9 cellular contexts compared by ENCODE assay signal in genomic region chr15:52652286-52652685, GRCh38. TPM values are rescaled to one million over a fixed set of nuclear protein-coding genes. Genes with fewer than 3 reads are reported as not detected.
DNase-seq lines count a peak whose midpoint lies in the region; ATAC-seq, FAIRE-seq and TF ChIP-seq lines count a peak whose summit lies in the region.
"Had no signal": no experiment of that assay in that cellular context is flagged by ENCODE, and none has a peak within 500 bp of the region (broad histone marks: within the 10 kb centered on the region; RNA-seq: fewer than 3 reads in every experiment).

No MANE protein-coding gene starts in this region.

- peak overlapping the region in 1 of 3 experiments; percentile 56; a peak in 1 of 6 replicates for H3K4me3 ChIP-seq in HepG2 (replicated peaks in 1 of 3; ENCODE audit: insufficient read depth in 1 of 3, low read depth in 2 of 3, low read length in 3 of 3)
- no peak overlapping the region for H3K4me3 ChIP-seq in right lobe of liver
- H3K4me3 ChIP-seq in GM12878: no peak overlapping the region
- H3K4me3 ChIP-seq in muscle layer of colon (ENCODE audit: low read depth in 1 of 2, low read length in 2 of 2): peak overlapping the region in 1 of 2 donors; percentile 29
- H3K4me3 ChIP-seq in vagina: no peak overlapping the region

- ATAC-seq in HepG2: no peak; the same call in 2 of the 3 replicates
- ATAC-seq in right lobe of liver: no peak
- no peak for ATAC-seq in GM12878
- ATAC-seq in GM18861 (IDR thresholded peaks at IDR 0.05; ENCODE audit: unreplicated experiment): no peak

- H3K9ac ChIP-seq in HepG2 (ENCODE audit: insufficient read depth, low read depth, low read length) (0 out of 2 replicates have a peak overlapping the region, but pooled peaks have one; percentile 55), GM12878 (ENCODE audit: control insufficient read depth, insufficient read depth, low read length) (no peak overlapping the region), muscle layer of colon (ENCODE audit: low read length) (peak overlapping the region; percentile 21)

- no peak overlapping the region for H2AFZ ChIP-seq in HepG2 (ENCODE audit: low read length)
- no peak overlapping the region for H2AFZ ChIP-seq in GM12878 (ENCODE audit: control insufficient read depth, low read depth, low read length)

- intact Hi-C loops in HepG2 (cut with micrococcal nuclease; ENCODE audit: unreplicated experiment) (loop anchor here (1.0 to 5.0 kb wide), 3 partner anchors 26 to 681 kb away; partner anchors contain the start of gene LEO1), right lobe of liver (cut with DNase I) (no loop called here), GM12878 (cut with micrococcal nuclease; ENCODE audit: unreplicated experiment) (no loop called here), vagina (cut with DNase I) (no loop called here)

- no peak for FAIRE-seq in HepG2 (lab: Jason Lieb, UNC)
- peak; percentile 18 for FAIRE-seq in GM12878 (lab: Jason Lieb, UNC)

- CTCF ChIA-PET in HepG2 (lab: Yijun Ruan, JAX; ENCODE audit: low intra/inter-chr PET ratio, low total read pairs) (no interaction called here), GM12878 (lab: Yijun Ruan, JAX) (interaction anchor here (1.2 kb wide), 1 partner anchor 128 kb away, joined by 3 read pairs; no protein-coding TSS in a partner anchor)

- peaks cover 17% of the 10 kb centered on the region for H3K4me1 ChIP-seq in HepG2 (ENCODE audit: insufficient read depth, low read length)
- peaks cover 0 to 62% (median 7%) of the 10 kb centered on the region in 4 donors for H3K4me1 ChIP-seq in right lobe of liver
- no peaks in the 10 kb centered on the region for H3K4me1 ChIP-seq in GM12878 (ENCODE audit: control insufficient read depth, insufficient read depth, low read length)
- H3K4me1 ChIP-seq in muscle layer of colon (ENCODE audit: insufficient read depth, low read length): peaks cover 31% of the 10 kb centered on the region
- H3K4me1 ChIP-seq in vagina: peaks cover 44% of the 10 kb centered on the region
- H3K4me1 ChIP-seq: Caco-2 had no signal

- no TSS peak for BruUV-seq in HepG2 (replicated peaks; lab: Mats Ljungman, UMichigan)
- BruUV-seq in GM12878 (replicated peaks; lab: Mats Ljungman, UMichigan): no TSS peak

- TF ChIP-seq CTCF in HepG2 (CRISPR knock-in tag; IDR thresholded peaks at IDR 0.05): no peak
- no peak for TF ChIP-seq CTCF in right lobe of liver (IDR thresholded peaks at IDR 0.05)
- TF ChIP-seq CTCF in GM12878 (IDR thresholded peaks at IDR 0.05 in 2 of 3, conservative IDR thresholded peaks at IDR 0.05 in 1 of 3; ENCODE audit: control insufficient read depth in 2 of 3, extremely low read depth in 1 of 3, insufficient read depth in 1 of 3, low read depth in 3 of 3, low read length in 3 of 3): no peak
- TF ChIP-seq CTCF in vagina (IDR thresholded peaks at IDR 0.05): no peak

- no peak for TF ChIP-seq POLR2A in HepG2 (IDR thresholded peaks at IDR 0.05; ENCODE audit: insufficient read depth in 1 of 2, low read depth in 2 of 2, low read length in 2 of 2)
- TF ChIP-seq POLR2A in right lobe of liver (IDR thresholded peaks at IDR 0.05): no peak
- TF ChIP-seq POLR2A in GM12878 (IDR thresholded peaks at IDR 0.05; ENCODE audit: low read depth, low read length): no peak
- no peak for TF ChIP-seq POLR2A in vagina (IDR thresholded peaks at IDR 0.05)

- DNase-seq in HepG2 (ENCODE audit: low spot score) (no peak), right lobe of liver (no peak), GM12878 (ENCODE audit: low read depth, low spot score) (no peak), vagina (ENCODE audit: extremely low spot score in 2 of 2) (no peak), SIG-M5 (lab: John Stamatoyannopoulos, UW) (no peak)
- DNase-seq in activated effector memory CD4-positive, alpha-beta T cell treated with anti-CD3 and anti-CD28 coated beads, Interleukin-2, amount 50 U/mL, for 16 hours: no peak
- DNase-seq: Caco-2 had no signal

- no peaks in the 10 kb centered on the region for H3K9me3 ChIP-seq in HepG2 (ENCODE audit: low read length)
- H3K9me3 ChIP-seq in right lobe of liver: no peaks in the 10 kb centered on the region
- H3K9me3 ChIP-seq in GM12878 (replicated peaks; ENCODE audit: control insufficient read depth, insufficient read depth, low read length): no peaks in the 10 kb centered on the region
- no peaks in the 10 kb centered on the region for H3K9me3 ChIP-seq in muscle layer of colon (ENCODE audit: low read length)
- no peaks in the 10 kb centered on the region for H3K9me3 ChIP-seq in vagina
- H3K9me3 ChIP-seq: Caco-2 had no signal

- H3K36me3 ChIP-seq in HepG2 (replicated peaks in 1 of 2; ENCODE audit: control insufficient read depth in 1 of 2, insufficient read depth in 2 of 2, low read length in 2 of 2): no peaks in the 10 kb centered on the region
- H3K36me3 ChIP-seq in right lobe of liver: peaks cover 0 to 4% (median 0%) of the 10 kb centered on the region in 4 donors
- H3K36me3 ChIP-seq in GM12878 (ENCODE audit: control insufficient read depth in 2 of 2, insufficient read depth in 2 of 2, low read length in 1 of 2): peaks cover 0 to 13% of the 10 kb centered on the region in 2 experiments; a peak in 1 of 4 replicates
- H3K36me3 ChIP-seq in muscle layer of colon (ENCODE audit: insufficient read depth, low read length): no peaks in the 10 kb centered on the region
- H3K36me3 ChIP-seq in vagina: no peaks in the 10 kb centered on the region

- POLR2A ChIA-PET in HepG2 (lab: Yijun Ruan, JAX) (interaction anchor here (1.2 kb wide), 2 partner anchors 10 to 81 kb away, joined by 4 to 5 read pairs; no protein-coding TSS in a partner anchor), GM12878 (lab: Charles Lee) (interaction anchor here (1.0 kb wide), 1 partner anchor 12 kb away, joined by 3 read pairs; no protein-coding TSS in a partner anchor)

- in situ Hi-C loops in HepG2 (cut with HindIII; ENCODE audit: extremely low pct_ligation_motif_present, low pct_unique_long_range_greater_than_20kb) (no loop called here), GM12878 (cut with MboI) (no loop called here)

- RAD21 ChIA-PET in GM12878 (lab: Charles Lee; ENCODE audit: unreplicated experiment): no interaction called here

- H3K27ac ChIP-seq in HepG2 (ENCODE audit: extremely low read length, insufficient read depth, low read length): peak overlapping the region; percentile 56
- H3K27ac ChIP-seq in right lobe of liver: peak overlapping the region in 1 of 3 donors; percentile 14
- no peak overlapping the region for H3K27ac ChIP-seq in GM12878 (ENCODE audit: control insufficient read depth, insufficient read depth)
- H3K27ac ChIP-seq in muscle layer of colon (ENCODE audit: low read depth, low read length): peak overlapping the region; percentile 27
- peak overlapping the region; percentile 76 for H3K27ac ChIP-seq in vagina

- no peaks in the 10 kb centered on the region for H4K20me1 ChIP-seq in HepG2 (ENCODE audit: insufficient read depth, low read length)
- H4K20me1 ChIP-seq in GM12878 (ENCODE audit: control insufficient read depth, insufficient read depth): no peaks in the 10 kb centered on the region

- no peak for TF ChIP-seq EP300 in HepG2 (IDR thresholded peaks at IDR 0.05; ENCODE audit: low read depth in 2 of 2, low read length in 2 of 2)
- no peak for TF ChIP-seq EP300 in HepG2 (CRISPR knock-in tag; IDR thresholded peaks at IDR 0.05; ENCODE audit: borderline replicate concordance)
- TF ChIP-seq EP300 in GM12878 (IDR thresholded peaks at IDR 0.05; ENCODE audit: borderline replicate concordance in 1 of 2, control insufficient read depth in 1 of 2, low read depth in 2 of 2, low read length in 2 of 2): no peak

- H3K27me3 ChIP-seq in HepG2 (ENCODE audit: control insufficient read depth in 1 of 2, insufficient read depth in 2 of 2, low read length in 2 of 2) (no peaks in the 10 kb centered on the region), right lobe of liver (no peaks in the 10 kb centered on the region), GM12878 (replicated peaks in 1 of 2; ENCODE audit: control insufficient read depth in 2 of 2, insufficient read depth in 2 of 2, low read length in 1 of 2) (no peaks in the 10 kb centered on the region), muscle layer of colon (ENCODE audit: control insufficient read depth in 1 of 2, insufficient read depth in 2 of 2, low read length in 2 of 2) (no peaks in the 10 kb centered on the region), vagina (no peaks in the 10 kb centered on the region)

- SMC1A ChIA-PET in GM12878 (lab: Charles Lee; ENCODE audit: uncharacterized antibody, unreplicated experiment): interaction anchor here (0.7 to 2.1 kb wide), 4 partner anchors 11 to 378 kb away, joined by 3 to 4 read pairs (median 3); no protein-coding TSS in a partner anchor

- 11% methylated on average over 1 of the region's 1 CpG for WGBS in HepG2 (ENCODE audit: low lambda C conversion rate)
- WGBS in right lobe of liver (ENCODE audit: insufficient coverage, low coverage, low lambda C conversion rate, missing lambda C conversion rate): 13% methylated on average over 1 of the region's 1 CpG
- 100% methylated on average over 1 of the region's 1 CpG for WGBS in GM12878 (ENCODE audit: insufficient coverage, insufficient replicate concordance, low lambda C conversion rate, missing lambda C conversion rate)

- TF ChIP-seq RAD21 in HepG2 (CRISPR knock-in tag; IDR thresholded peaks at IDR 0.05) (no peak), GM12878 (IDR thresholded peaks at IDR 0.05; ENCODE audit: insufficient read depth, low read depth, low read length) (no peak)

- H3K79me2 ChIP-seq in HepG2 (ENCODE audit: insufficient read depth, low read length) (no peaks in the 10 kb centered on the region), GM12878 (ENCODE audit: control insufficient read depth, insufficient read depth, low read length) (no peaks in the 10 kb centered on the region)

- H3K4me2 ChIP-seq in HepG2 (ENCODE audit: low read depth, low read length) (peak overlapping the region; percentile 71), GM12878 (ENCODE audit: control insufficient read depth, insufficient read depth) (no peak overlapping the region)

RNA-seq across cellular contexts. Expression of gene ATOSA, which starts 26.9 kb away (rescaled TPM):
- 5.5 and 6.6 TPM in 2 replicates for total RNA-seq in HepG2 (2016; rRNA removed; fragmentation: Illumina TruSeq; extraction: Trizol)
- total RNA-seq in HepG2 (2016; cell fraction: cytosol; rRNA removed; fragmentation: Illumina TruSeq; extraction: Trizol; ENCODE audit: low read depth): 2.3 and 2.7 TPM in 2 replicates
- total RNA-seq in HepG2 (2016; cell fraction: insoluble cytoplasmic fraction; rRNA removed; fragmentation: Illumina TruSeq; extraction: Trizol): 6.3 and 6.6 TPM in 2 replicates
- total RNA-seq in HepG2 (2016; cell fraction: membrane; rRNA removed; fragmentation: Illumina TruSeq; extraction: Trizol): 2.8 and 3.8 TPM in 2 replicates
- total RNA-seq in HepG2 (2016; cell fraction: nucleus; rRNA removed; fragmentation: Illumina TruSeq; extraction: Trizol): 20.3 and 22.5 TPM in 2 replicates
- 15.2 and 16.3 TPM in 2 replicates for polyA plus RNA-seq in HepG2 (2011; rRNA removed)
- 2.8 and 6.1 TPM in 2 replicates for polyA plus RNA-seq in HepG2 (2011; cell fraction: cytosol; rRNA removed)
- polyA plus RNA-seq in HepG2 (2011; cell fraction: nucleus; rRNA removed): 26.4 and 35.0 TPM in 2 replicates
- 10.2 and 13.6 TPM in 2 replicates for polyA plus RNA-seq in HepG2 (2012)
- polyA plus RNA-seq in HepG2 (2016; cell fraction: cytosol; fragmentation: Illumina TruSeq; extraction: Trizol; ENCODE audit: low read depth): 0.59 and 0.75 TPM in 2 replicates
- polyA plus RNA-seq in HepG2 (2016; cell fraction: insoluble cytoplasmic fraction; fragmentation: Illumina TruSeq; extraction: Trizol; ENCODE audit: low read depth): 6.0 TPM in 2 replicates
- 0.95 and 1.4 TPM in 2 replicates for polyA plus RNA-seq in HepG2 (2016; cell fraction: membrane; fragmentation: Illumina TruSeq; extraction: Trizol; ENCODE audit: low read depth)
- 28.7 and 35.9 TPM in 2 replicates for polyA plus RNA-seq in HepG2 (2016; cell fraction: nucleus; fragmentation: Illumina TruSeq; extraction: Trizol; ENCODE audit: insufficient read depth, low read depth)
- polyA minus RNA-seq in HepG2 (2011; rRNA and poly(A)+ RNA removed; ENCODE audit: low replicate concordance): 13.2 and 17.2 TPM in 2 replicates
- 5.5 and 12.6 TPM in 2 replicates for polyA minus RNA-seq in HepG2 (2011; cell fraction: cytosol; rRNA and poly(A)+ RNA removed)
- polyA minus RNA-seq in HepG2 (2011; cell fraction: nucleus; rRNA and poly(A)+ RNA removed): 70.6 and 77.7 TPM in 2 replicates
- 10 to 100 TPM; 18.9 to 52.9 (median 35.4) TPM for total RNA-seq in right lobe of liver
- 77.2 and 81.1 TPM in 2 replicates for total RNA-seq in GM12878 (2013; cell fraction: nucleolus; rRNA removed)
- 15.9 and 17.0 TPM in 2 replicates for total RNA-seq in GM12878 (2014; rRNA removed)
- total RNA-seq in GM12878 (2014; rRNA removed; fragmentation: Illumina TruSeq; extraction: Trizol): 15.7 and 18.3 TPM in 2 replicates
- 18.1 and 19.5 TPM in 2 replicates for total RNA-seq in GM12878 (2021)
- 16.8 TPM for polyA plus RNA-seq in GM12878 (2011; ENCODE audit: low read depth)
- polyA plus RNA-seq in GM12878 (2011; rRNA removed): 23.3 and 32.2 TPM in 2 replicates
- 7.7 and 9.4 TPM in 2 replicates for polyA plus RNA-seq in GM12878 (2011; cell fraction: cytosol; rRNA removed)
- 31.4 and 32.0 TPM in 2 replicates for polyA plus RNA-seq in GM12878 (2011; cell fraction: nucleus; rRNA removed)
- polyA plus RNA-seq in GM12878 (2012): 24.6 and 25.0 TPM in 2 replicates
- polyA plus RNA-seq in GM12878 (2014; fragmentation: Illumina TruSeq; extraction: Trizol): 24.3 and 34.3 TPM in 2 replicates
- polyA plus RNA-seq in GM12878 (2014; fragmentation: Nextera tagmentation; extraction: Ambion mirVana): 1 to 10 TPM; 6.8 to 7.9 TPM
- polyA plus RNA-seq in GM12878 (2014; rRNA removed): 13.6 and 14.7 TPM in 2 replicates
- polyA plus RNA-seq in GM12878 (2016; fragmentation: Nextera tagmentation; extraction: Ambion mirVana): 1 to 10 TPM; 9.2 to 9.8 TPM
- polyA minus RNA-seq in GM12878 (2011; rRNA and poly(A)+ RNA removed): 23.2 and 28.2 TPM in 2 replicates
- polyA minus RNA-seq in GM12878 (2011; cell fraction: cytosol; rRNA and poly(A)+ RNA removed): 8.4 and 13.4 TPM in 2 replicates
- 24.8 and 37.1 TPM in 2 replicates for polyA minus RNA-seq in GM12878 (2011; cell fraction: nucleus; rRNA and poly(A)+ RNA removed)
- total RNA-seq in vagina: 63.3 TPM
